Comparison of ENCODE assay signal across 8 cellular contexts in genomic region chr3:160565442-160566403, GRCh38. TPM values are rescaled to one million over a fixed set of nuclear protein-coding genes. Genes with fewer than 3 reads are reported as not detected.
DNase-seq lines count a peak whose midpoint lies in the region; ATAC-seq, FAIRE-seq and TF ChIP-seq lines count a peak whose summit lies in the region.

Gene KPNA4 (minus strand): TSS chr3:160565571. CDS start chr3:160565282, 289 bp downstream.

- BruUV-seq in HepG2 (replicated peaks; lab: Mats Ljungman, UMichigan), result TSS peak; percentile 82

- in situ Hi-C loops in HepG2 (cut with HindIII; ENCODE audit: extremely low pct_ligation_motif_present, low pct_unique_long_range_greater_than_20kb), result no loop called here

- FAIRE-seq in HepG2 (lab: Jason Lieb, UNC), result peak; percentile 78

- CTCF ChIA-PET in HepG2 (lab: Yijun Ruan, JAX; ENCODE audit: low intra/inter-chr PET ratio, low total read pairs), result no interaction called here

- intact Hi-C loops in HepG2 (cut with micrococcal nuclease; ENCODE audit: unreplicated experiment), result loop anchor here (10.0 kb wide), 2 partner anchors 659 to 859 kb away; partner anchors contain the start of gene NMD3

- H3K4me2 ChIP-seq in HepG2 (ENCODE audit: low read depth, low read length), result peak within 1 kb of the TSS; percentile 91

- H3K4me3 ChIP-seq in HepG2 (replicated peaks in 1 of 3; ENCODE audit: insufficient read depth in 1 of 3, low read depth in 2 of 3, low read length in 3 of 3), result peak within 1 kb of the TSS; percentile 86 to 95 (median 86)

- no peak for TF ChIP-seq RAD21 in HepG2 (CRISPR knock-in tag; IDR thresholded peaks at IDR 0.05)

- H3K79me2 ChIP-seq in HepG2 (ENCODE audit: insufficient read depth, low read length), result peaks cover 39% of the 10 kb centered on the region

- DNase-seq in NCI-H774 (lab: John Stamatoyannopoulos, UW), result peak; percentile 99
- peak; percentile 96 to 97 for DNase-seq in activated CD4-positive, alpha-beta T cell treated with anti-CD3 and anti-CD28 coated beads, Interleukin-2, amount 50 U/mL, for 4 hours
- DNase-seq in dermis blood vessel endothelial cell, result peak; percentile 98
- peak; percentile 92 for DNase-seq in HepG2 (ENCODE audit: low spot score)
- DNase-seq in stimulated activated CD4-positive, alpha-beta T cell treated with anti-CD3 and anti-CD28 coated beads, Interleukin-4, amount 100 ng/mL, for 1 hour, result peak; percentile 97

- H3K9ac ChIP-seq in HepG2 (ENCODE audit: insufficient read depth, low read depth, low read length), result peak within 1 kb of the TSS; percentile 90

- H3K36me3 ChIP-seq in HepG2 (replicated peaks in 1 of 2; ENCODE audit: control insufficient read depth in 1 of 2, insufficient read depth in 2 of 2, low read length in 2 of 2), result no peaks in the 10 kb centered on the region; a peak in 1 of 5 replicates

- H4K20me1 ChIP-seq in HepG2 (ENCODE audit: insufficient read depth, low read length), result peaks cover 18% of the 10 kb centered on the region

- POLR2A ChIA-PET in HepG2 (lab: Yijun Ruan, JAX), result interaction anchor here (0.5 to 1.4 kb wide), 5 partner anchors 12 to 189 kb away, joined by 3 to 5 read pairs (median 3); no protein-coding TSS in a partner anchor

- no peaks in the 10 kb centered on the region for H3K9me3 ChIP-seq in HepG2 (ENCODE audit: low read length)

- H3K27me3 ChIP-seq in HepG2 (ENCODE audit: control insufficient read depth in 1 of 2, insufficient read depth in 2 of 2, low read length in 2 of 2), result no peaks in the 10 kb centered on the region; a peak in 1 of 5 replicates

- no peak for TF ChIP-seq CTCF in C4-2B (conservative IDR thresholded peaks at IDR 0.05)
- TF ChIP-seq CTCF in HepG2 (CRISPR knock-in tag; IDR thresholded peaks at IDR 0.05), result no peak

- no peak for TF ChIP-seq EP300 in HepG2 (IDR thresholded peaks at IDR 0.05; ENCODE audit: low read depth in 2 of 2, low read length in 2 of 2)
- no peak for TF ChIP-seq EP300 in HepG2 (CRISPR knock-in tag; IDR thresholded peaks at IDR 0.05; ENCODE audit: borderline replicate concordance)

- WGBS in HepG2 (ENCODE audit: low lambda C conversion rate), result under 1% methylated on average over 38 of the region's 71 CpGs

- peaks cover 41% of the 10 kb centered on the region for H3K4me1 ChIP-seq in HepG2 (ENCODE audit: insufficient read depth, low read length)

- peak; percentile 78 to 84 for TF ChIP-seq POLR2A in HepG2 (IDR thresholded peaks at IDR 0.05; ENCODE audit: insufficient read depth in 1 of 2, low read depth in 2 of 2, low read length in 2 of 2)

- H3K27ac ChIP-seq in C4-2B (peak within 1 kb of the TSS; percentile 84), HepG2 (ENCODE audit: extremely low read length, insufficient read depth, low read length) (peak within 1 kb of the TSS; percentile 92)

- peak within 1 kb of the TSS; percentile 64 for H2AFZ ChIP-seq in HepG2 (ENCODE audit: low read length)

- peak; percentile 92 for ATAC-seq in GM19395 (IDR thresholded peaks at IDR 0.05; ENCODE audit: unreplicated experiment)
- ATAC-seq in HG03565 (IDR thresholded peaks at IDR 0.05; ENCODE audit: unreplicated experiment), result peak; percentile 88
- peak; percentile 95 for ATAC-seq in HepG2

TF ChIP-seq in HepG2, 621 proteins besides CTCF, POLR2A, EP300 and RAD21 (continues in another document):
- TF ChIP-seq ZNF251 (CRISPR knock-in tag; IDR thresholded peaks at IDR 0.05), result no peak
- no peak for TF ChIP-seq ZNF143 (CRISPR knock-in tag; IDR thresholded peaks at IDR 0.05)
- no peak for TF ChIP-seq SAFB2 (CRISPR knock-in tag; IDR thresholded peaks at IDR 0.05; ENCODE audit: borderline replicate concordance, low read depth)
- no peak for TF ChIP-seq MLLT10 (CRISPR knock-in tag; IDR thresholded peaks at IDR 0.05)
- TF ChIP-seq ZXDC (CRISPR knock-in tag; IDR thresholded peaks at IDR 0.05), result 0 out of 2 replicates have a peak, but pooled peaks have one; percentile 26
- TF ChIP-seq MEIS1 (CRISPR knock-in tag; IDR thresholded peaks at IDR 0.05; ENCODE audit: borderline replicate concordance), result no peak
- peak; percentile 76; the same call in 1 of the 2 replicates for TF ChIP-seq AKNA (CRISPR knock-in tag; IDR thresholded peaks at IDR 0.05; ENCODE audit: borderline replicate concordance)
- peak; percentile 44; the same call in 1 of the 2 replicates for TF ChIP-seq NFKB2 (CRISPR knock-in tag; IDR thresholded peaks at IDR 0.05; ENCODE audit: borderline replicate concordance)
- no peak for TF ChIP-seq HMG20A (CRISPR knock-in tag; IDR thresholded peaks at IDR 0.05; ENCODE audit: borderline replicate concordance)
- TF ChIP-seq SP2 (CRISPR knock-in tag; IDR thresholded peaks at IDR 0.05), result peak; percentile 74

RNA-seq across cellular contexts. Expression of gene KPNA4, which starts in this region (rescaled TPM):
- 23.5 and 35.5 TPM in 2 replicates for total RNA-seq in dermis blood vessel endothelial cell
- total RNA-seq in HepG2 (2016; rRNA removed; fragmentation: Illumina TruSeq; extraction: Trizol), result 27.9 and 32.6 TPM in 2 replicates
- total RNA-seq in HepG2 (2016; cell fraction: cytosol; rRNA removed; fragmentation: Illumina TruSeq; extraction: Trizol; ENCODE audit: low read depth), result 2.9 and 4.0 TPM in 2 replicates
- 25.8 and 31.2 TPM in 2 replicates for total RNA-seq in HepG2 (2016; cell fraction: insoluble cytoplasmic fraction; rRNA removed; fragmentation: Illumina TruSeq; extraction: Trizol)
- 15.4 and 18.5 TPM in 2 replicates for total RNA-seq in HepG2 (2016; cell fraction: membrane; rRNA removed; fragmentation: Illumina TruSeq; extraction: Trizol)
- total RNA-seq in HepG2 (2016; cell fraction: nucleus; rRNA removed; fragmentation: Illumina TruSeq; extraction: Trizol), result 22.6 and 24.6 TPM in 2 replicates
- polyA plus RNA-seq in HepG2 (2011; rRNA removed), result 9.9 and 11.0 TPM in 2 replicates
- 4.7 and 7.9 TPM in 2 replicates for polyA plus RNA-seq in HepG2 (2011; cell fraction: cytosol; rRNA removed)
- polyA plus RNA-seq in HepG2 (2011; cell fraction: nucleus; rRNA removed), result 5.3 and 5.9 TPM in 2 replicates
- 11.8 and 13.0 TPM in 2 replicates for polyA plus RNA-seq in HepG2 (2012)
- polyA plus RNA-seq in HepG2 (2016; cell fraction: cytosol; fragmentation: Illumina TruSeq; extraction: Trizol; ENCODE audit: low read depth), result 3.0 TPM in 2 replicates
- polyA plus RNA-seq in HepG2 (2016; cell fraction: insoluble cytoplasmic fraction; fragmentation: Illumina TruSeq; extraction: Trizol; ENCODE audit: low read depth), result 29.9 and 32.7 TPM in 2 replicates
- 8.2 and 9.0 TPM in 2 replicates for polyA plus RNA-seq in HepG2 (2016; cell fraction: membrane; fragmentation: Illumina TruSeq; extraction: Trizol; ENCODE audit: low read depth)
- polyA plus RNA-seq in HepG2 (2016; cell fraction: nucleus; fragmentation: Illumina TruSeq; extraction: Trizol; ENCODE audit: insufficient read depth, low read depth), result 16.4 and 18.4 TPM in 2 replicates
- polyA minus RNA-seq in HepG2 (2011; rRNA and poly(A)+ RNA removed; ENCODE audit: low replicate concordance), result 17.2 and 46.0 TPM in 2 replicates
- polyA minus RNA-seq in HepG2 (2011; cell fraction: cytosol; rRNA and poly(A)+ RNA removed), result 28.3 and 43.4 TPM in 2 replicates
- polyA minus RNA-seq in HepG2 (2011; cell fraction: nucleus; rRNA and poly(A)+ RNA removed), result 47.9 and 54.8 TPM in 2 replicates

Comparison
In these comparisons a context has a peak if more than half of its experiments do, and no peak if none do; other contexts are left out.
1. Peak in every context shown above with its lines: DNase-seq, ATAC-seq, H3K4me3 ChIP-seq and H3K27ac ChIP-seq.